In genomic region chr2:65638438-65638837, GRCh38 we compare ENCODE assay signal across 1 cellular context.
TF ChIP-seq lines count a peak whose summit lies in the region.

No MANE protein-coding gene starts in this region.

TF ChIP-seq in K562, 482 proteins besides CTCF, POLR2A, EP300 and RAD21 (continued from another document):
- TF ChIP-seq TOE1 (IDR thresholded peaks at IDR 0.05; ENCODE audit: borderline replicate concordance) (no peak), TOE1 (CRISPR knock-in tag; IDR thresholded peaks at IDR 0.05; ENCODE audit: borderline replicate concordance, low read depth) (no peak), ZC3H4 (CRISPR knock-in tag; IDR thresholded peaks at IDR 0.05; ENCODE audit: borderline replicate concordance) (no peak), ZNF764 (CRISPR knock-in tag; IDR thresholded peaks at IDR 0.05; ENCODE audit: low read depth) (no peak), ID3 (CRISPR knock-in tag; IDR thresholded peaks at IDR 0.05) (no peak), ID3 (tag; IDR thresholded peaks at IDR 0.05) (no peak)
